ENCODE assay signal across 8 cellular contexts in genomic region chr2:204024503-204024902, GRCh38.
DNase-seq lines count a peak whose midpoint lies in the region; ATAC-seq and TF ChIP-seq lines count a peak whose summit lies in the region.

No MANE protein-coding gene starts in this region.

- H3K27me3 Mint-ChIP-seq in naive thymus-derived CD8-positive, alpha-beta T cell: no peaks in the 10 kb centered on the region

- peaks cover 0 to 4% (median 0%) of the 10 kb centered on the region in 9 donors for H3K9me3 Mint-ChIP-seq in naive thymus-derived CD8-positive, alpha-beta T cell

- no peak overlapping the region for H2AFZ ChIP-seq in mammary epithelial cell (ENCODE audit: low read depth, low read length)

- H3K4me2 ChIP-seq in mammary epithelial cell (ENCODE audit: insufficient read depth, low read depth, low read length): no peak overlapping the region

- H3K27ac ChIP-seq in heart left ventricle: no peak overlapping the region
- no peak overlapping the region for H3K27ac ChIP-seq in mammary epithelial cell (ENCODE audit: insufficient read depth, low read depth, low read length)
- H3K27ac ChIP-seq in right lobe of liver: no peak overlapping the region

- H3K9ac ChIP-seq in mammary epithelial cell (ENCODE audit: insufficient read depth, low read length): no peak overlapping the region

- H3K27me3 ChIP-seq in heart left ventricle (no peaks in the 10 kb centered on the region), mammary epithelial cell (ENCODE audit: insufficient read depth, low read length) (no peaks in the 10 kb centered on the region), right lobe of liver (no peaks in the 10 kb centered on the region)

- no peak overlapping the region for H3K27ac Mint-ChIP-seq in naive thymus-derived CD8-positive, alpha-beta T cell

- CTCF ChIA-PET in mammary epithelial cell (lab: Charles Lee; ENCODE audit: low non-redundant PET): no interaction called here

- no peak for DNase-seq in heart left ventricle
- no peak for DNase-seq in cardiac septum (ENCODE audit: low spot score)
- peak; percentile 7 for DNase-seq in NCI-H2171 (lab: John Stamatoyannopoulos, UW)
- peak; percentile 46 for DNase-seq in mammary epithelial cell
- no peak for DNase-seq in right lobe of liver
- DNase-seq in NCI-H2029 treated with DMSO at 0.1 percent for 48 hours (lab: John Stamatoyannopoulos, UW): no peak
- DNase-seq in cerebellar nuclear complex (lab: John Stamatoyannopoulos, UW): no peak
- no peak for DNase-seq in naive thymus-derived CD8-positive, alpha-beta T cell

- H3K4me3 Mint-ChIP-seq in naive thymus-derived CD8-positive, alpha-beta T cell: no peak overlapping the region

- 12 to 23% (median 19%) methylated on average over 1 of the region's 1 CpG for WGBS in heart left ventricle, 4 donors
- 0% methylated on average over 1 of the region's 1 CpG for WGBS in mammary epithelial cell (ENCODE audit: low coverage, missing lambda C conversion rate)
- 33% methylated on average over 1 of the region's 1 CpG for WGBS in right lobe of liver (ENCODE audit: insufficient coverage, low coverage, low lambda C conversion rate, missing lambda C conversion rate)

- intact Hi-C loops in heart left ventricle (cut with DNase I): loop anchor here in 1 of 10 donors (5.0 kb wide), 1 partner anchor 153 kb away; no protein-coding TSS in a partner anchor
- intact Hi-C loops in cardiac septum (cut with DNase I): no loop called here
- intact Hi-C loops in mammary epithelial cell (cut with micrococcal nuclease): loop anchor here (1.0 to 10.0 kb wide), 6 partner anchors 120 to 668 kb away; no protein-coding TSS in a partner anchor
- intact Hi-C loops in right lobe of liver (cut with DNase I): no loop called here

- H3K36me3 Mint-ChIP-seq in naive thymus-derived CD8-positive, alpha-beta T cell: no peaks in the 10 kb centered on the region

- dilution Hi-C loops in mammary epithelial cell (cut with HindIII; ENCODE audit: low sequenced_read_pairs): no loop called here

- H3K79me2 ChIP-seq in mammary epithelial cell (ENCODE audit: insufficient read depth, low read length): no peaks in the 10 kb centered on the region

- H4K20me1 ChIP-seq in mammary epithelial cell (ENCODE audit: insufficient read depth, low read length): no peaks in the 10 kb centered on the region

- ATAC-seq in heart left ventricle: peak in 1 of 4 donors; percentile 55
- ATAC-seq in right lobe of liver: peak in 3 of 4 donors; percentile 38 to 59 (median 48)
- no peak for ATAC-seq in naive thymus-derived CD8-positive, alpha-beta T cell

- H3K4me1 Mint-ChIP-seq in naive thymus-derived CD8-positive, alpha-beta T cell: peaks cover 0 to 15% (median 10%) of the 10 kb centered on the region in 4 donors

- TF ChIP-seq CTCF in heart left ventricle (IDR thresholded peaks at IDR 0.05) (peak; percentile 16 to 65 (median 48)), mammary epithelial cell (conservative IDR thresholded peaks at IDR 0.05 in 1 of 2, IDR thresholded peaks at IDR 0.05 in 1 of 2; ENCODE audit: extremely low read depth in 1 of 2, insufficient read depth in 1 of 2, low read depth in 1 of 2, low read length in 2 of 2) (peak; percentile 64 to 86), right lobe of liver (IDR thresholded peaks at IDR 0.05) (peak; percentile 22 to 56 (median 48))

- BruUV-seq in mammary epithelial cell (replicated peaks; lab: Mats Ljungman, UMichigan): no TSS peak

- H3K9me3 ChIP-seq in heart left ventricle (no peaks in the 10 kb centered on the region), mammary epithelial cell (replicated peaks; ENCODE audit: insufficient read depth, low read length) (no peaks in the 10 kb centered on the region), right lobe of liver (no peaks in the 10 kb centered on the region)

- no peaks in the 10 kb centered on the region for H3K36me3 ChIP-seq in heart left ventricle
- H3K36me3 ChIP-seq in mammary epithelial cell (ENCODE audit: insufficient read depth, low read length): no peaks in the 10 kb centered on the region
- no peaks in the 10 kb centered on the region for H3K36me3 ChIP-seq in right lobe of liver

- POLR2A ChIA-PET in naive thymus-derived CD8-positive, alpha-beta T cell (lab: Charles Lee): no interaction called here

- in situ Hi-C loops in mammary epithelial cell (cut with MboI; ENCODE audit: low sequenced_read_pairs in 2 of 2): no loop called here

- H3K4me3 ChIP-seq in heart left ventricle (no peak overlapping the region), mammary epithelial cell (replicated peaks in 1 of 3; ENCODE audit: insufficient read depth in 1 of 3, low read depth in 2 of 3, low read length in 3 of 3) (no peak overlapping the region), right lobe of liver (no peak overlapping the region)

- no peak for TF ChIP-seq POLR2A in heart left ventricle (IDR thresholded peaks at IDR 0.05)
- TF ChIP-seq POLR2A in right lobe of liver (IDR thresholded peaks at IDR 0.05): no peak

- H3K4me1 ChIP-seq in heart left ventricle: peaks cover 0 to 3% (median 0%) of the 10 kb centered on the region in 12 donors
- peaks cover 15% of the 10 kb centered on the region for H3K4me1 ChIP-seq in mammary epithelial cell (ENCODE audit: insufficient read depth, low read length)
- H3K4me1 ChIP-seq in right lobe of liver: no peaks in the 10 kb centered on the region

Comparison
In these comparisons a context has a peak if more than half of its experiments do, and no peak if none do; other contexts are left out.
1. ATAC-seq: peak in right lobe of liver (3 of 4); none in naive thymus-derived CD8-positive, alpha-beta T cell (0 of 2).
2. DNase-seq: peak in NCI-H2171 (single experiment) and mammary epithelial cell (single experiment); none in heart left ventricle (0 of 5), cardiac septum (single experiment), right lobe of liver (0 of 3), NCI-H2029 treated with DMSO at 0.1 percent for 48 hours (single experiment), cerebellar nuclear complex (0 of 2) and naive thymus-derived CD8-positive, alpha-beta T cell (0 of 10).
3. Peak in every context shown above with its lines, with median percentiles within 50 percentile points of each other: CTCF ChIP-seq.